Comparison of ENCODE assay signal across 1 cellular context in genomic region chr5:94690778-94691177, GRCh38.
TF ChIP-seq lines count a peak whose summit lies in the region.

No MANE protein-coding gene starts in this region.

TF ChIP-seq in GM12878, 131 proteins besides CTCF, POLR2A, EP300 and RAD21 (continued from another document):
- TF ChIP-seq PKNOX1 (IDR thresholded peaks at IDR 0.05) (no peak), RELB (IDR thresholded peaks at IDR 0.05; ENCODE audit: low read depth) (no peak)
